ENCODE assay signal across 19 cellular contexts in the genomic region with DNA sequence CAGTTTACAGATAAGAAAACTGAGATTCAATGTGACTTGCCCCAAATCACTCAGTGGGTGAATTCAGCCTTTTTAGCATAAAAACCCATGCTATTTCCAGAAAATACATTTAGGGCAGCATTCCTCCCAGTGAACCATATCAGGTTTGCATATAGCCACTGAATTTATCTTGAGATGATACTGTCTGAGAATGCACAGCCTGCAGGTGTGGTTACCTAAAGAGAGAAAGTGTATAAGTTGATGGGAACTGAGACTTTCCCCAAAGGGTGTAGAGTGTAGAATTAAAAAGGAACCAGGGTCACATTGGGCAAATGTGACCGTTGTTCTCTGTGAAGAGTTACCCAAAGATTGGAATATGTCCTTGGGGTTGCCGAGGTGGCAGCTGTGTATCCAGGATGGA.
A peak's percentile ranks its signal among the peaks of the same experiment; 100 is the strongest.
DNase-seq lines count a peak whose midpoint lies in the region; ATAC-seq, FAIRE-seq and TF ChIP-seq lines count a peak whose summit lies in the region.
"Had no signal": no experiment of that assay in that cellular context is flagged by ENCODE, and none has a peak within 500 bp of the region (broad histone marks: within the 10 kb centered on the region; RNA-seq: fewer than 3 reads in every experiment).

No MANE protein-coding gene starts in this region.

- CTCF ChIA-PET in GM12878 (lab: Yijun Ruan, JAX) = no interaction called here

- no peak overlapping the region for H3K27ac ChIP-seq in GM12878 (ENCODE audit: control insufficient read depth, insufficient read depth)
- H3K27ac ChIP-seq: BLaER1 treated with 17β-estradiol and CSF1 and Interleukin-3, amounts not matched to agents 10 nM and 100 nM; HL-60 had no signal

- H3K27me3 ChIP-seq in GM12878 (replicated peaks in 1 of 2; ENCODE audit: control insufficient read depth in 2 of 2, insufficient read depth in 2 of 2, low read length in 1 of 2) = no peaks in the 10 kb centered on the region
- H3K27me3 ChIP-seq: BLaER1 treated with 17β-estradiol and CSF1 and Interleukin-3, amounts not matched to agents 10 nM and 100 nM had no signal

- 0% methylated on average over 2 of the region's 2 CpGs for WGBS in GM12878 (ENCODE audit: insufficient coverage, insufficient replicate concordance, low lambda C conversion rate, missing lambda C conversion rate)

- intact Hi-C loops in GM12878 (cut with micrococcal nuclease; ENCODE audit: unreplicated experiment) = no loop called here

- SMC1A ChIA-PET in GM12878 (lab: Charles Lee; ENCODE audit: uncharacterized antibody, unreplicated experiment) = no interaction called here

- H3K4me2 ChIP-seq in GM12878 (ENCODE audit: control insufficient read depth, insufficient read depth) = peak overlapping the region; percentile 27; the same call in 1 of the 2 replicates
- H3K4me2 ChIP-seq: BLaER1 treated with 17β-estradiol and CSF1 and Interleukin-3, amounts not matched to agents 10 nM and 100 nM had no signal

- peak; percentile 44 for FAIRE-seq in GM12878 (lab: Jason Lieb, UNC)
- FAIRE-seq: G401.6, H54, K562 had no signal

- POLR2A ChIA-PET in GM12878 (lab: Charles Lee) = no interaction called here

- no TSS peak for BruUV-seq in GM12878 (replicated peaks; lab: Mats Ljungman, UMichigan)

- DNase-seq in GM12864 (ENCODE audit: low read depth) = peak; percentile 12
- DNase-seq in GM12878 (ENCODE audit: low read depth, low spot score) = no peak
- no peak for DNase-seq in C1 segment of cervical spinal cord (lab: John Stamatoyannopoulos, UW)
- no peak for DNase-seq in COLO668 (lab: John Stamatoyannopoulos, UW; ENCODE audit: unreplicated experiment)
- DNase-seq in stimulated activated CD4-positive, alpha-beta T cell treated with anti-CD3 and anti-CD28 coated beads, Interleukin-12 subunit alpha, Interleukin-12 subunit beta, amount 100 ng/mL, for 4 hours = no peak
- DNase-seq: 8988T; CD4-positive, alpha-beta T cell; DMS153; DMS79 treated with DMSO at 0.1 percent for 48 hours; EL; Karpas-422 had no signal

- no peak for TF ChIP-seq EP300 in GM12878 (IDR thresholded peaks at IDR 0.05; ENCODE audit: borderline replicate concordance in 1 of 2, control insufficient read depth in 1 of 2, low read depth in 2 of 2, low read length in 2 of 2)

- no peaks in the 10 kb centered on the region for H3K9me3 ChIP-seq in GM12878 (replicated peaks; ENCODE audit: control insufficient read depth, insufficient read depth, low read length)
- H3K9me3 ChIP-seq: BLaER1 treated with 17β-estradiol and CSF1 and Interleukin-3, amounts not matched to agents 10 nM and 100 nM had no signal

- no peak for TF ChIP-seq RAD21 in GM12878 (IDR thresholded peaks at IDR 0.05; ENCODE audit: insufficient read depth, low read depth, low read length)

- TF ChIP-seq POLR2A in GM12878 (IDR thresholded peaks at IDR 0.05; ENCODE audit: low read depth, low read length) = no peak

- no peaks in the 10 kb centered on the region; the same call in 1 of the 2 replicates for H3K4me1 ChIP-seq in GM12878 (ENCODE audit: control insufficient read depth, insufficient read depth, low read length)

- no peak overlapping the region for H3K4me3 ChIP-seq in GM12864 (ENCODE audit: low read depth, low read length)
- H3K4me3 ChIP-seq in GM12878 = no peak overlapping the region
- H3K4me3 ChIP-seq: BLaER1 treated with 17β-estradiol and CSF1 and Interleukin-3, amounts not matched to agents 10 nM and 100 nM; K562 had no signal

- peak; percentile 61 for ATAC-seq in GM21515 (IDR thresholded peaks at IDR 0.05; ENCODE audit: unreplicated experiment)
- peak; percentile 83 for ATAC-seq in HG02870 (IDR thresholded peaks at IDR 0.05; ENCODE audit: unreplicated experiment)
- ATAC-seq in GM12878 = no peak
- ATAC-seq: HCT116, K562 had no signal

- RAD21 ChIA-PET in GM12878 (lab: Charles Lee; ENCODE audit: unreplicated experiment) = no interaction called here

- H3K79me2 ChIP-seq in GM12878 (ENCODE audit: control insufficient read depth, insufficient read depth, low read length) = no peaks in the 10 kb centered on the region

- no peak overlapping the region; the same call in 1 of the 2 replicates for H2AFZ ChIP-seq in GM12878 (ENCODE audit: control insufficient read depth, low read depth, low read length)

- TF ChIP-seq CTCF in GM12864 (IDR thresholded peaks at IDR 0.05; ENCODE audit: low read depth, low read length, missing control alignments) (no peak), GM12878 (IDR thresholded peaks at IDR 0.05 in 2 of 3, conservative IDR thresholded peaks at IDR 0.05 in 1 of 3; ENCODE audit: control insufficient read depth in 2 of 3, extremely low read depth in 1 of 3, insufficient read depth in 1 of 3, low read depth in 3 of 3, low read length in 3 of 3) (no peak)

- no peaks in the 10 kb centered on the region for H4K20me1 ChIP-seq in GM12878 (ENCODE audit: control insufficient read depth, insufficient read depth)
- H4K20me1 ChIP-seq: BLaER1 treated with 17β-estradiol and CSF1 and Interleukin-3, amounts not matched to agents 10 nM and 100 nM had no signal

- H3K9ac ChIP-seq in GM12878 (ENCODE audit: control insufficient read depth, insufficient read depth, low read length) = no peak overlapping the region
- H3K9ac ChIP-seq: BLaER1 treated with 17β-estradiol and CSF1 and Interleukin-3, amounts not matched to agents 10 nM and 100 nM had no signal

- no peaks in the 10 kb centered on the region for H3K36me3 ChIP-seq in GM12878 (ENCODE audit: control insufficient read depth in 2 of 2, insufficient read depth in 2 of 2, low read length in 1 of 2)
- H3K36me3 ChIP-seq: BLaER1 treated with 17β-estradiol and CSF1 and Interleukin-3, amounts not matched to agents 10 nM and 100 nM had no signal

- in situ Hi-C loops in GM12878 (cut with MboI) = no loop called here

TF ChIP-seq in GM12878, 131 proteins besides CTCF, POLR2A, EP300 and RAD21 (continues in another document):
- no peak for TF ChIP-seq PAX5 (IDR thresholded peaks at IDR 0.05; ENCODE audit: borderline replicate concordance, low read depth, low read length)
- no peak for TF ChIP-seq NFYA (IDR thresholded peaks at IDR 0.05; ENCODE audit: borderline replicate concordance, low read depth, low read length)
- no peak for TF ChIP-seq KAT2A (conservative IDR thresholded peaks at IDR 0.05; ENCODE audit: control insufficient read depth, low read depth, low read length)
- TF ChIP-seq, protein P1, sequence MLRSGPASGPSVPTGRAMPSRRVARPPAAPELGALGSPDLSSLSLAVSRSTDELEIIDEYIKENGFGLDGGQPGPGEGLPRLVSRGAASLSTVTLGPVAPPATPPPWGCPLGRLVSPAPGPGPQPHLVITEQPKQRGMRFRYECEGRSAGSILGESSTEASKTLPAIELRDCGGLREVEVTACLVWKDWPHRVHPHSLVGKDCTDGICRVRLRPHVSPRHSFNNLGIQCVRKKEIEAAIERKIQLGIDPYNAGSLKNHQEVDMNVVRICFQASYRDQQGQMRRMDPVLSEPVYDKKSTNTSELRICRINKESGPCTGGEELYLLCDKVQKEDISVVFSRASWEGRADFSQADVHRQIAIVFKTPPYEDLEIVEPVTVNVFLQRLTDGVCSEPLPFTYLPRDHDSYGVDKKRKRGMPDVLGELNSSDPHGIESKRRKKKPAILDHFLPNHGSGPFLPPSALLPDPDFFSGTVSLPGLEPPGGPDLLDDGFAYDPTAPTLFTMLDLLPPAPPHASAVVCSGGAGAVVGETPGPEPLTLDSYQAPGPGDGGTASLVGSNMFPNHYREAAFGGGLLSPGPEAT (IDR thresholded peaks at IDR 0.05; ENCODE audit: low read depth) = no peak
- TF ChIP-seq, protein P2, sequence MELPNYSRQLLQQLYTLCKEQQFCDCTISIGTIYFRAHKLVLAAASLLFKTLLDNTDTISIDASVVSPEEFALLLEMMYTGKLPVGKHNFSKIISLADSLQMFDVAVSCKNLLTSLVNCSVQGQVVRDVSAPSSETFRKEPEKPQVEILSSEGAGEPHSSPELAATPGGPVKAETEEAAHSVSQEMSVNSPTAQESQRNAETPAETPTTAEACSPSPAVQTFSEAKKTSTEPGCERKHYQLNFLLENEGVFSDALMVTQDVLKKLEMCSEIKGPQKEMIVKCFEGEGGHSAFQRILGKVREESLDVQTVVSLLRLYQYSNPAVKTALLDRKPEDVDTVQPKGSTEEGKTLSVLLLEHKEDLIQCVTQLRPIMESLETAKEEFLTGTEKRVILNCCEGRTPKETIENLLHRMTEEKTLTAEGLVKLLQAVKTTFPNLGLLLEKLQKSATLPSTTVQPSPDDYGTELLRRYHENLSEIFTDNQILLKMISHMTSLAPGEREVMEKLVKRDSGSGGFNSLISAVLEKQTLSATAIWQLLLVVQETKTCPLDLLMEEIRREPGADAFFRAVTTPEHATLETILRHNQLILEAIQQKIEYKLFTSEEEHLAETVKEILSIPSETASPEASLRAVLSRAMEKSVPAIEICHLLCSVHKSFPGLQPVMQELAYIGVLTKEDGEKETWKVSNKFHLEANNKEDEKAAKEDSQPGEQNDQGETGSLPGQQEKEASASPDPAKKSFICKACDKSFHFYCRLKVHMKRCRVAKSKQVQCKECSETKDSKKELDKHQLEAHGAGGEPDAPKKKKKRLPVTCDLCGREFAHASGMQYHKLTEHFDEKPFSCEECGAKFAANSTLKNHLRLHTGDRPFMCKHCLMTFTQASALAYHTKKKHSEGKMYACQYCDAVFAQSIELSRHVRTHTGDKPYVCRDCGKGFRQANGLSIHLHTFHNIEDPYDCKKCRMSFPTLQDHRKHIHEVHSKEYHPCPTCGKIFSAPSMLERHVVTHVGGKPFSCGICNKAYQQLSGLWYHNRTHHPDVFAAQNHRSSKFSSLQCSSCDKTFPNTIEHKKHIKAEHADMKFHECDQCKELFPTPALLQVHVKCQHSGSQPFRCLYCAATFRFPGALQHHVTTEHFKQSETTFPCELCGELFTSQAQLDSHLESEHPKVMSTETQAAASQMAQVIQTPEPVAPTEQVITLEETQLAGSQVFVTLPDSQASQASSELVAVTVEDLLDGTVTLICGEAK (IDR thresholded peaks at IDR 0.05; ENCODE audit: borderline replicate concordance) = no peak
- TF ChIP-seq SMAD1 (IDR thresholded peaks at IDR 0.05; ENCODE audit: low read depth, partially characterized antibody) = no peak
- no peak for TF ChIP-seq GABPA (IDR thresholded peaks at IDR 0.05; ENCODE audit: low read depth)
- TF ChIP-seq, protein P3, sequence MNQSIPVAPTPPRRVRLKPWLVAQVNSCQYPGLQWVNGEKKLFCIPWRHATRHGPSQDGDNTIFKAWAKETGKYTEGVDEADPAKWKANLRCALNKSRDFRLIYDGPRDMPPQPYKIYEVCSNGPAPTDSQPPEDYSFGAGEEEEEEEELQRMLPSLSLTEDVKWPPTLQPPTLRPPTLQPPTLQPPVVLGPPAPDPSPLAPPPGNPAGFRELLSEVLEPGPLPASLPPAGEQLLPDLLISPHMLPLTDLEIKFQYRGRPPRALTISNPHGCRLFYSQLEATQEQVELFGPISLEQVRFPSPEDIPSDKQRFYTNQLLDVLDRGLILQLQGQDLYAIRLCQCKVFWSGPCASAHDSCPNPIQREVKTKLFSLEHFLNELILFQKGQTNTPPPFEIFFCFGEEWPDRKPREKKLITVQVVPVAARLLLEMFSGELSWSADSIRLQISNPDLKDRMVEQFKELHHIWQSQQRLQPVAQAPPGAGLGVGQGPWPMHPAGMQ (IDR thresholded peaks at IDR 0.05; ENCODE audit: borderline replicate concordance) = no peak
- no peak for TF ChIP-seq HDAC2 (IDR thresholded peaks at IDR 0.05)
- TF ChIP-seq BMI1 (IDR thresholded peaks at IDR 0.05; ENCODE audit: borderline replicate concordance) = no peak
